In genomic region chr1:101136739-101137138, GRCh38 we compare ENCODE assay signal across 8 cellular contexts.
DNase-seq lines count a peak whose midpoint lies in the region; ATAC-seq lines count a peak whose summit lies in the region.

No MANE protein-coding gene starts in this region.

- H3K27me3 Mint-ChIP-seq in activated CD8-positive, alpha-beta memory T cell treated with anti-CD3 and anti-CD28 coated beads, Interleukin-2, amount 10 ng/mL, durations not matched to agents 7 days and 5 days: no peaks in the 10 kb centered on the region
- no peaks in the 10 kb centered on the region for H3K27me3 Mint-ChIP-seq in T-helper 17 cell

- no peaks in the 10 kb centered on the region for H3K9me3 Mint-ChIP-seq in activated CD8-positive, alpha-beta memory T cell treated with anti-CD3 and anti-CD28 coated beads, Interleukin-2, amount 10 ng/mL, durations not matched to agents 7 days and 5 days (ENCODE audit: low read depth)

- H3K4me3 ChIP-seq in iPS-20b (ENCODE audit: low read length): peak overlapping the region; percentile 41; the same call in 1 of the 2 replicates

- peaks cover 42% of the 10 kb centered on the region for H3K4me1 Mint-ChIP-seq in activated CD8-positive, alpha-beta memory T cell treated with anti-CD3 and anti-CD28 coated beads, Interleukin-2, amount 10 ng/mL, durations not matched to agents 7 days and 5 days
- peaks cover 43% of the 10 kb centered on the region for H3K4me1 Mint-ChIP-seq in T-helper 17 cell

- peak overlapping the region; percentile 0 for H3K4me3 Mint-ChIP-seq in activated CD8-positive, alpha-beta memory T cell treated with anti-CD3 and anti-CD28 coated beads, Interleukin-2, amount 10 ng/mL, durations not matched to agents 7 days and 5 days
- H3K4me3 Mint-ChIP-seq in T-helper 17 cell: peak overlapping the region; percentile 66

- no peaks in the 10 kb centered on the region for H3K36me3 ChIP-seq in iPS-20b (ENCODE audit: insufficient read depth, low read depth, low read length)

- peak; percentile 82 for ATAC-seq in activated CD8-positive, alpha-beta memory T cell treated with anti-CD3 and anti-CD28 coated beads, Interleukin-2, amount 10 ng/mL, durations not matched to agents 7 days and 5 days
- ATAC-seq in HG02870 (IDR thresholded peaks at IDR 0.05; ENCODE audit: unreplicated experiment): peak; percentile 75
- ATAC-seq in T-helper 17 cell: peak; percentile 72

- H3K27ac ChIP-seq in iPS-20b (ENCODE audit: low read length): no peak overlapping the region

- CTCF ChIA-PET in activated CD8-positive, alpha-beta memory T cell treated with anti-CD3 and anti-CD28 coated beads, Interleukin-2, amount 10 ng/mL, durations not matched to agents 7 days and 5 days (lab: Charles Lee): interaction anchor here (0.6 to 5.0 kb wide), 14 partner anchors 8 to 188 kb away, joined by 3 to 39 read pairs (median 5); no protein-coding TSS in a partner anchor

- H3K9me3 ChIP-seq in T-helper 17 cell (ENCODE audit: control insufficient read depth, low read length, poor library complexity, severe bottlenecking) (no peaks in the 10 kb centered on the region), iPS-20b (ENCODE audit: insufficient read depth, low read depth, low read length) (no peaks in the 10 kb centered on the region)

- H3K27ac Mint-ChIP-seq in activated CD8-positive, alpha-beta memory T cell treated with anti-CD3 and anti-CD28 coated beads, Interleukin-2, amount 10 ng/mL, durations not matched to agents 7 days and 5 days: peak overlapping the region; percentile 65
- peak overlapping the region; percentile 91 for H3K27ac Mint-ChIP-seq in T-helper 17 cell

- H3K4me1 ChIP-seq in iPS-20b (ENCODE audit: insufficient read depth, low read length): peaks cover 16% of the 10 kb centered on the region

- peak overlapping the region; percentile 27; the same call in 1 of the 2 replicates for H3K9ac ChIP-seq in iPS-20b (ENCODE audit: low read depth, low read length)

- DNase-seq in activated CD8-positive, alpha-beta memory T cell treated with anti-CD3 and anti-CD28 coated beads, Interleukin-2, amount 10 ng/mL, durations not matched to agents 7 days and 5 days: no peak
- DNase-seq in activated CD8-positive, alpha-beta memory T cell treated with anti-CD3 and anti-CD28 coated beads, Interleukin-2, amount 50 U/mL, for 4 hours: no peak
- DNase-seq in T-helper 17 cell: no peak
- DNase-seq in nucleus accumbens (lab: John Stamatoyannopoulos, UW): no peak
- DNase-seq in NCI-H82 (lab: John Stamatoyannopoulos, UW): no peak
- DNase-seq in SK-N-DZ (ENCODE audit: low spot score): no peak

- no peaks in the 10 kb centered on the region for H3K36me3 Mint-ChIP-seq in activated CD8-positive, alpha-beta memory T cell treated with anti-CD3 and anti-CD28 coated beads, Interleukin-2, amount 10 ng/mL, durations not matched to agents 7 days and 5 days
- peaks cover 2% of the 10 kb centered on the region for H3K36me3 Mint-ChIP-seq in T-helper 17 cell (ENCODE audit: low read depth)

- no peaks in the 10 kb centered on the region for H3K27me3 ChIP-seq in iPS-20b (ENCODE audit: insufficient read depth, low read length)
